Comparison of ENCODE assay signal across 34 cellular contexts in genomic region chr5:76670508-76670907, GRCh38. TPM values are rescaled to one million over a fixed set of nuclear protein-coding genes. Genes with fewer than 3 reads are reported as not detected.
"Had no signal": no experiment of that assay in that cellular context is flagged by ENCODE, and none has a peak within 500 bp of the region (broad histone marks: within the 10 kb centered on the region; RNA-seq: fewer than 3 reads in every experiment).

No MANE protein-coding gene starts in this region.

- H3K9me3 ChIP-seq: body of pancreas, pancreas, prostate gland, stomach, suprapubic skin, tibial artery, upper lobe of right lung had no signal

- H3K27ac ChIP-seq: body of pancreas, epithelial cell of prostate, pancreas, prostate gland, skin epidermis, stomach, suprapubic skin, tibial artery, upper lobe of right lung, WERI-Rb-1 had no signal

- H3K36me3 ChIP-seq: prostate gland, tibial artery had no signal

- H3K27me3 Mint-ChIP-seq: activated CD4-positive, alpha-beta memory T cell treated with anti-CD3 and anti-CD28 coated beads for 36 hours; activated CD4-positive, alpha-beta T cell treated with anti-CD3 and anti-CD28 coated beads, Interleukin-2, amount 10 ng/mL, durations not matched to agents 24 days and 14 days; activated naive CD8-positive, alpha-beta T cell; stimulated activated naive B cell treated with anti-CD40 and anti-IgM and Interleukin-4, amounts not matched to agents 10 μg/mL and 1 μg/mL and 100 μg/mL, for 72 hours had no signal

- FAIRE-seq: colon, frontal cortex, islet of Langerhans, pancreas had no signal

- DNase-seq: activated CD4-positive, alpha-beta memory T cell treated with anti-CD3 and anti-CD28 coated beads for 36 hours; activated CD4-positive, alpha-beta T cell treated with anti-CD3 and anti-CD28 coated beads, Interleukin-2, amount 10 ng/mL, durations not matched to agents 24 days and 14 days; activated CD4-positive, CD25-positive, alpha-beta regulatory T cell treated with anti-CD3 and anti-CD28 coated beads, Interleukin-2, amount 50 U/mL, for 72 hours; activated CD8-positive, alpha-beta memory T cell treated with anti-CD3 and anti-CD28 coated beads, Interleukin-2, amount 50 U/mL, for 4 hours; activated T-cell treated with anti-CD3 and anti-CD28 coated beads, Interleukin-2, amount 50 U/mL, for 1 hour; aorta; body of pancreas; dermis blood vessel endothelial cell; effector CD4-positive, alpha-beta T cell; left ventricle myocardium superior; nucleus accumbens; pancreas; retina; stimulated activated CD4-positive, alpha-beta T cell treated with anti-CD3 and anti-CD28 coated beads, Interleukin-12 subunit alpha, Interleukin-12 subunit beta, amount 100 ng/mL, for 4 hours; stimulated activated CD4-positive, alpha-beta T cell treated with anti-CD3 and anti-CD28 coated beads, Interleukin-4, amount 100 ng/mL, for 24 hours; stimulated activated naive B cell treated with anti-CD40 and anti-IgM and Interleukin-4, amounts not matched to agents 10 μg/mL and 1 μg/mL and 100 μg/mL, for 72 hours; stomach; T-helper 9 cell; tibial artery; upper lobe of right lung; WERI-Rb-1 had no signal

- H3K4me1 Mint-ChIP-seq: activated CD4-positive, alpha-beta T cell treated with anti-CD3 and anti-CD28 coated beads, Interleukin-2, amount 10 ng/mL, durations not matched to agents 24 days and 14 days; neural crest cell; stimulated activated naive B cell treated with anti-CD40 and anti-IgM and Interleukin-4, amounts not matched to agents 10 μg/mL and 1 μg/mL and 100 μg/mL, for 72 hours had no signal

- H3K4me1 ChIP-seq: body of pancreas, pancreas, prostate gland, stomach, suprapubic skin, tibial artery, upper lobe of right lung had no signal

- H3K4me3 ChIP-seq: body of pancreas, pancreas, prostate gland, skin epidermis, stomach, suprapubic skin, tibial artery, upper lobe of right lung had no signal

- H3K9me3 Mint-ChIP-seq: activated CD4-positive, alpha-beta memory T cell treated with anti-CD3 and anti-CD28 coated beads for 36 hours; activated CD4-positive, alpha-beta T cell treated with anti-CD3 and anti-CD28 coated beads, Interleukin-2, amount 10 ng/mL, durations not matched to agents 24 days and 14 days; activated T-helper 2 cell treated with anti-CD3 and anti-CD28 coated beads, Interferon-gamma antibody, Interleukin-2, Interleukin-4, amounts not matched to agents 10 μg/mL and 5 μg/mL and 100 μg/mL, durations not matched to agents 14 hours and 24 hours and 36 hours; neural crest cell; stimulated activated naive B cell treated with anti-CD40 and anti-IgM and Interleukin-4, amounts not matched to agents 10 μg/mL and 1 μg/mL and 100 μg/mL, for 72 hours had no signal

- H3K27ac Mint-ChIP-seq: activated CD4-positive, alpha-beta memory T cell treated with anti-CD3 and anti-CD28 coated beads for 36 hours; activated CD4-positive, alpha-beta T cell treated with anti-CD3 and anti-CD28 coated beads, Interleukin-2, amount 10 ng/mL, durations not matched to agents 24 days and 14 days; activated naive CD8-positive, alpha-beta T cell; activated T-helper 2 cell treated with anti-CD3 and anti-CD28 coated beads, Interferon-gamma antibody, Interleukin-2, Interleukin-4, amounts not matched to agents 10 μg/mL and 5 μg/mL and 100 μg/mL, durations not matched to agents 14 hours and 24 hours and 36 hours; stimulated activated naive B cell treated with anti-CD40 and anti-IgM and Interleukin-4, amounts not matched to agents 10 μg/mL and 1 μg/mL and 100 μg/mL, for 72 hours had no signal

- H3K4me3 Mint-ChIP-seq: activated CD4-positive, alpha-beta memory T cell treated with anti-CD3 and anti-CD28 coated beads for 36 hours; activated CD4-positive, alpha-beta T cell treated with anti-CD3 and anti-CD28 coated beads, Interleukin-2, amount 10 ng/mL, durations not matched to agents 24 days and 14 days; activated naive CD8-positive, alpha-beta T cell; neural crest cell; stimulated activated naive B cell treated with anti-CD40 and anti-IgM and Interleukin-4, amounts not matched to agents 10 μg/mL and 1 μg/mL and 100 μg/mL, for 72 hours had no signal

RNA-seq across cellular contexts. Expression of gene F2RL2, which starts 47.3 kb away (rescaled TPM):
- total RNA-seq: activated CD4-positive, alpha-beta memory T cell treated with anti-CD3 and anti-CD28 coated beads for 36 hours; activated CD4-positive, alpha-beta T cell treated with anti-CD3 and anti-CD28 coated beads, Interleukin-2, amount 10 ng/mL, durations not matched to agents 24 days and 14 days; activated CD8-positive, alpha-beta memory T cell treated with anti-CD3 and anti-CD28 coated beads for 36 hours; lung microvascular endothelial cell; neural crest cell; prostate gland; T-helper 1 cell treated with Interleukin-12 subunit alpha and Interleukin-12 subunit beta and Interleukin-4 antibody, amounts not matched to agents 30 ng/mL and 1 ng/mL, for 36 hours had no signal
